ENCODE assay signal across 14 cellular contexts in the genomic region with DNA sequence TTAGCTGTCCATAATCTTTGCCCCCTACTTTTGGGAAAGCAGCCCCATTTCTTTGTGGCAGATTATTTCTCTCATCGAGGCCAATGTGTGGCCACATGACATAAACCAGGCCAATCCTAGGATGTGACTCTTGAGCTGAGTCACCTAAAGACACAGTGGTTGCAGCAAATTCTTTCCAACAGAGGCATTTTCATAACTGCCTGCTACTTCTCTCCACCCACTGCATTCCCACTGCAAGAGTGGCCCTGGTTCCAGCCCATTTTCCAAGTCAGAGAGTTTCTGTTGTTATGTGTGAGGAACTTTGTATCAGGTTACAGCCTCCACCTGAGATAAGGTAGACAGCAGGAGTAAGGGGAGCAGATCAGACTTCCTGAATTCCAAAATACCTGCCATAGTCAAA.
DNase-seq lines count a peak whose midpoint lies in the region; ATAC-seq and TF ChIP-seq lines count a peak whose summit lies in the region.
"Had no signal": no experiment of that assay in that cellular context is flagged by ENCODE, and none has a peak within 500 bp of the region (broad histone marks: within the 10 kb centered on the region; RNA-seq: fewer than 3 reads in every experiment).

No MANE protein-coding gene starts in this region.

- peak; percentile 70; the same call in 2 of the 3 replicates for ATAC-seq in RWPE2 (ENCODE audit: low read depth)
- no peak for ATAC-seq in activated CD8-positive, alpha-beta T cell treated with anti-CD3 and anti-CD28 coated beads, Interleukin-2, amount 10 ng/mL, durations not matched to agents 7 days and 5 days
- ATAC-seq: Panc1, T-helper 17 cell had no signal

- POLR2A ChIA-PET in activated CD8-positive, alpha-beta T cell treated with anti-CD3 and anti-CD28 coated beads, Interleukin-2, amount 10 ng/mL, durations not matched to agents 7 days and 5 days (lab: Charles Lee) = interaction anchor here (0.5 kb wide), 1 partner anchor 1956 kb away, joined by 3 read pairs; no protein-coding TSS in a partner anchor

- no peaks in the 10 kb centered on the region for H3K27me3 ChIP-seq in RWPE2 (ENCODE audit: insufficient read depth, poor library complexity, severe bottlenecking)
- H3K27me3 ChIP-seq: uterus had no signal

- H3K36me3 ChIP-seq in RWPE2 (ENCODE audit: low read depth) = no peaks in the 10 kb centered on the region
- H3K36me3 ChIP-seq: uterus had no signal

- no peak overlapping the region for H3K27ac Mint-ChIP-seq in activated CD8-positive, alpha-beta T cell treated with anti-CD3 and anti-CD28 coated beads, Interleukin-2, amount 10 ng/mL, durations not matched to agents 7 days and 5 days
- no peak overlapping the region for H3K27ac Mint-ChIP-seq in CD14-positive monocyte
- H3K27ac Mint-ChIP-seq: T-helper 17 cell had no signal

- no peak overlapping the region for H3K4me3 ChIP-seq in RWPE2 (ENCODE audit: severe bottlenecking)
- H3K4me3 ChIP-seq: uterus had no signal

- TF ChIP-seq CTCF in RWPE2 (IDR thresholded peaks at IDR 0.05; ENCODE audit: poor library complexity, severe bottlenecking) (no peak), CD14-positive monocyte (IDR thresholded peaks at IDR 0.05) (no peak)

- no peak overlapping the region for H3K27ac ChIP-seq in RWPE2 (ENCODE audit: poor library complexity, severe bottlenecking)
- H3K27ac ChIP-seq: parathyroid adenoma, uterus had no signal

- peaks cover 16% of the 10 kb centered on the region for H3K27me3 Mint-ChIP-seq in activated CD8-positive, alpha-beta T cell treated with anti-CD3 and anti-CD28 coated beads, Interleukin-2, amount 10 ng/mL, durations not matched to agents 7 days and 5 days (ENCODE audit: low read depth)
- H3K27me3 Mint-ChIP-seq in CD14-positive monocyte (ENCODE audit: low read depth in 3 of 3) = peaks cover 1 to 4% (median 3%) of the 10 kb centered on the region in 3 donors

- H3K4me3 Mint-ChIP-seq in activated CD8-positive, alpha-beta T cell treated with anti-CD3 and anti-CD28 coated beads, Interleukin-2, amount 10 ng/mL, durations not matched to agents 7 days and 5 days = no peak overlapping the region
- no peak overlapping the region for H3K4me3 Mint-ChIP-seq in CD14-positive monocyte
- H3K4me3 Mint-ChIP-seq: T-helper 17 cell had no signal

- no peaks in the 10 kb centered on the region for H3K36me3 Mint-ChIP-seq in activated CD8-positive, alpha-beta T cell treated with anti-CD3 and anti-CD28 coated beads, Interleukin-2, amount 10 ng/mL, durations not matched to agents 7 days and 5 days (ENCODE audit: low read depth)
- no peaks in the 10 kb centered on the region for H3K36me3 Mint-ChIP-seq in CD14-positive monocyte

- H3K4me1 Mint-ChIP-seq in activated CD8-positive, alpha-beta T cell treated with anti-CD3 and anti-CD28 coated beads, Interleukin-2, amount 10 ng/mL, durations not matched to agents 7 days and 5 days (ENCODE audit: low read depth) = no peaks in the 10 kb centered on the region
- H3K4me1 Mint-ChIP-seq in CD14-positive monocyte = no peaks in the 10 kb centered on the region

- peaks cover 3% of the 10 kb centered on the region for H3K9me3 Mint-ChIP-seq in activated CD8-positive, alpha-beta T cell treated with anti-CD3 and anti-CD28 coated beads, Interleukin-2, amount 10 ng/mL, durations not matched to agents 7 days and 5 days (ENCODE audit: insufficient read depth)
- H3K9me3 Mint-ChIP-seq in CD14-positive monocyte = peaks cover 0 to 9% (median 3%) of the 10 kb centered on the region in 7 donors

- intact Hi-C loops in CD14-positive monocyte (cut with micrococcal nuclease) = no loop called here

- CTCF ChIA-PET in activated CD8-positive, alpha-beta T cell treated with anti-CD3 and anti-CD28 coated beads, Interleukin-2, amount 10 ng/mL, durations not matched to agents 7 days and 5 days (lab: Charles Lee) = no interaction called here

- DNase-seq in A172 (ENCODE audit: low spot score) (peak; percentile 44), GM04504 (ENCODE audit: low read depth) (peak; percentile 30), RWPE2 (ENCODE audit: low spot score) (no peak), fibroblast of peridontal ligament (ENCODE audit: extremely low read depth) (peak; percentile 28), NCI-H2081 (lab: John Stamatoyannopoulos, UW) (no peak), hippocampal formation (lab: John Stamatoyannopoulos, UW) (no peak), CD14-positive monocyte (ENCODE audit: low spot score) (no peak)
- no peak for DNase-seq in activated CD8-positive, alpha-beta T cell treated with anti-CD3 and anti-CD28 coated beads, Interleukin-2, amount 10 ng/mL, durations not matched to agents 7 days and 5 days
- DNase-seq: NCI-H510A; stimulated activated CD8-positive, alpha-beta memory T cell treated with anti-CD3 and anti-CD28 coated beads, Interleukin-4, amount 100 ng/mL, for 48 hours; T-helper 17 cell; uterus had no signal

- H3K9me3 ChIP-seq in RWPE2 (ENCODE audit: severe bottlenecking) = no peaks in the 10 kb centered on the region
- H3K9me3 ChIP-seq: uterus had no signal

- no peaks in the 10 kb centered on the region for H3K4me1 ChIP-seq in RWPE2 (ENCODE audit: insufficient read depth, poor library complexity, severe bottlenecking)
- H3K4me1 ChIP-seq: parathyroid adenoma, uterus had no signal

Comparison
In these comparisons a context has a peak if more than half of its experiments do, and no peak if none do; other contexts are left out.
1. DNase-seq: peak in A172 (single experiment), GM04504 (single experiment) and fibroblast of peridontal ligament (single experiment); none in RWPE2 (single experiment), NCI-H2081 (0 of 2), activated CD8-positive, alpha-beta T cell treated with anti-CD3 and anti-CD28 coated beads, Interleukin-2, amount 10 ng/mL, durations not matched to agents 7 days and 5 days (single experiment), hippocampal formation (0 of 2) and CD14-positive monocyte (single experiment).